In the genomic region with DNA sequence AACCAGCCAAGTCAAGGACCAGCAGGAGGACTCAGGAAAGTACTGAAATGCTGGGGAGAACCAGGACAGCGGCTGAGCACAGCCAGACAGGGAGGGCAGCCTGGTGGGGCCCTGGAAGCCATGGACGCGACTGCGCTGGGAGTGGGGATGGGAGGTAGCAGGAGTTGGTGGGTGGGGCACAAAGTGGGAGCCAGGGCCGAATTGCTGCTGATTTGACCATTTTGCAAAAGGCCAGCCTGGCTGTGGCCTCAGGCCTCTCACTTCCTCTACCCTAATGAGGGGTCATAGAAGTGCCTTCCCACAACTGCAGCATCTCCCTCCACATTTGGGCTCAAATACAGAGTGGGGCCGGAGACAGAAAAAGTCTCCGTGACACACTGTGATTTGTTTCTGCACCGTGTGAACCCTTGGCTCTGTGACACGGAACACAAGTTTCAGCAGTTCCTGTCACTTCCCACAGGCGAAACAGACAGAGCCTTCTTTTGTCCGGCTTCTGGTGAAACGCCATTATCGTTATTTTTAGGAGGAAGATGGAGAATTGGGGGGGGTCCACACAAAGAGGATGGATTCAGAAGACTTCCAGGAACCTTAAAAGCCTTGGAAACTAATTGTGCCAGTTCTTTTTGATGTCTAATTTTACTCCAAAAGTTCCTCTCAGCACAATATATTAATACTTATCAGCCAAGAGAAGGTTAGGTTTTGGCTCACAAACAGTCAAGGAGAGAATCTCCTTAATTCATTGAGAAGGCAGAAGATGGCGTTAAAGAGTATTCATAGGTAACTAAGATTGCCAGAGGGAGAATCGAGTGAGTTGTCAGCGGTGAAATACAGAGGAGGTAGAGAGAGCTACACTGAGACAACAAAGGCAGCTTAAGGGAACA, we compare ENCODE assay signal across 9 cellular contexts. TPM values are rescaled to one million over a fixed set of nuclear protein-coding genes. Genes with fewer than 3 reads are reported as not detected.
DNase-seq lines count a peak whose midpoint lies in the region; ATAC-seq and TF ChIP-seq lines count a peak whose summit lies in the region.
"Not testable (repeated sequence)": the region's sequence is repeated elsewhere in the genome, so short reads cannot be mapped to it uniquely, and the experiment has no call there.
"Had no signal": no experiment of that assay in that cellular context is flagged by ENCODE, and none has a peak within 500 bp of the region (broad histone marks: within the 10 kb centered on the region; RNA-seq: fewer than 3 reads in every experiment).

No MANE protein-coding gene starts in this region.

- H3F3A ChIP-seq in GM23338 (replicated peaks; ENCODE audit: low read depth), result not testable (repeated sequence)

- TF ChIP-seq CTCF in GM23338 (conservative IDR thresholded peaks at IDR 0.05; ENCODE audit: low read depth in 2 of 2) (peak in 1 of 2 experiments; percentile 28; a peak in 1 of 4 replicates), breast epithelium (IDR thresholded peaks at IDR 0.05) (peak in 1 of 3 donors; percentile 22)
- not testable (repeated sequence) for TF ChIP-seq CTCF in right atrium auricular region (IDR thresholded peaks at IDR 0.05); nephron (IDR thresholded peaks at IDR 0.05; ENCODE audit: unreplicated experiment in 3 of 3)

- H3K4me2 ChIP-seq in GM23338, result not testable (repeated sequence)

- 0 out of 2 replicates have a peak overlapping the region, but pooled peaks have one; percentile 50 for H3K27ac ChIP-seq in GM23338 (ENCODE audit: low read depth)
- H3K27ac ChIP-seq in breast epithelium, result peak overlapping the region; percentile 88 to 92
- peak overlapping the region; percentile 57 for H3K27ac ChIP-seq in epithelial cell of prostate
- peak overlapping the region; percentile 16 to 56 for H3K27ac ChIP-seq in right atrium auricular region

- H3K4me3 ChIP-seq in GM23338, right atrium auricular region: not testable (repeated sequence)
- H3K4me3 ChIP-seq in breast epithelium, result peak overlapping the region in 2 of 3 donors; percentile 26 to 57

- not testable (repeated sequence) for H3K27ac Mint-ChIP-seq in GM23338
- peak overlapping the region; percentile 30 to 71 (median 64) for H3K27ac Mint-ChIP-seq in nephron

- H4K20me1 ChIP-seq in GM23338 (replicated peaks; ENCODE audit: insufficient read depth), result not testable (repeated sequence)

- not testable (repeated sequence) for H3K9me3 ChIP-seq in breast epithelium, right atrium auricular region

- H3K9me3 Mint-ChIP-seq in GM23338, nephron: not testable (repeated sequence)

- not testable (repeated sequence) for DNase-seq in GM23338 (ENCODE audit: low spot score); epithelial cell of prostate (ENCODE audit: low read depth, low spot score); right atrium auricular region (ENCODE audit: low spot score)
- peak; percentile 60 for DNase-seq in RPMI7951 (ENCODE audit: low read depth)
- DNase-seq in breast epithelium (ENCODE audit: low spot score in 2 of 2), result peak in 1 of 2 donors; percentile 46
- peak; percentile 69 for DNase-seq in renal cortical epithelial cell (ENCODE audit: low read depth)

- H3K27me3 Mint-ChIP-seq in GM23338 (ENCODE audit: insufficient read depth, low read depth, poor library complexity); nephron (ENCODE audit: low read depth): not testable (repeated sequence)

- not testable (repeated sequence) for H3K9me2 ChIP-seq in GM23338 (ENCODE audit: insufficient read depth)

- H3K79me2 ChIP-seq in GM23338 (replicated peaks; ENCODE audit: insufficient read depth), result not testable (repeated sequence)

- not testable (repeated sequence) for H3K36me3 Mint-ChIP-seq in GM23338 (ENCODE audit: low read depth); nephron (ENCODE audit: low read depth)

- H3K36me3 ChIP-seq in GM23338 (ENCODE audit: insufficient read depth); breast epithelium; right atrium auricular region: not testable (repeated sequence)

- not testable (repeated sequence) for H2AFZ ChIP-seq in GM23338

- not testable (repeated sequence) for ATAC-seq in GM23338

- not testable (repeated sequence) for H3K4me3 Mint-ChIP-seq in GM23338
- H3K4me3 Mint-ChIP-seq in nephron, result peak overlapping the region in 2 of 3 experiments; percentile 7 to 8

- TF ChIP-seq POLR2A in breast epithelium (IDR thresholded peaks at IDR 0.05), result not testable (repeated sequence)

- H3K27me3 ChIP-seq in GM23338 (ENCODE audit: insufficient read depth); breast epithelium; right atrium auricular region: not testable (repeated sequence)

- H3K4me1 ChIP-seq in GM23338 (ENCODE audit: insufficient read depth) (peaks cover 20% of the 10 kb centered on the region), right atrium auricular region (peaks cover 0 to 16% of the 10 kb centered on the region in 2 donors)
- H3K4me1 ChIP-seq in breast epithelium, result not testable (repeated sequence)

- H3K4me1 Mint-ChIP-seq in GM23338, result peaks cover 38% of the 10 kb centered on the region
- H3K4me1 Mint-ChIP-seq in nephron, result peaks cover 53% of the 10 kb centered on the region

- intact Hi-C loops in breast epithelium (cut with DNase I; ENCODE audit: low total_unique reads), result not testable (repeated sequence)

RNA-seq across cellular contexts. Expression of a gene that starts 21.5 kb away (rescaled TPM):
- total RNA-seq in GM23338 (2014; rRNA removed; shearing (Covaris generic)), result 32.9 and 37.8 TPM in 2 replicates
- 7.3 and 8.3 TPM in 2 replicates for polyA plus RNA-seq in GM23338 (2016; fragmentation: Nextera tagmentation; extraction: Ambion mirVana)
- total RNA-seq in RPMI7951 (2014; rRNA removed; shearing (Covaris generic)), result 39.8 and 41.8 TPM in 2 replicates
- 10 to 100 TPM in 2 of 3 donors, 1 to 10 TPM in 1; 1.1 to 21.6 (median 19.6) TPM for total RNA-seq in breast epithelium
- 10 to 100 TPM; 14.9 to 17.6 TPM for total RNA-seq in right atrium auricular region
- 47.9 and 84.4 TPM in 2 replicates for total RNA-seq in renal cortical epithelial cell
- total RNA-seq: OCI-LY7 had no signal
- polyA plus RNA-seq: immature natural killer cell had no signal

Comparison
In these comparisons a context has a peak if more than half of its experiments do, and no peak if none do; other contexts are left out.
1. H3K27ac ChIP-seq: peak in every context shown above with its lines; median percentile 90 in breast epithelium; 57 in epithelial cell of prostate; 50 in GM23338; 36 in right atrium auricular region.